In genomic region chr1:7493711-7494110, GRCh38 we compare ENCODE assay signal across 31 cellular contexts.
DNase-seq lines count a peak whose midpoint lies in the region; ATAC-seq and TF ChIP-seq lines count a peak whose summit lies in the region.
"Had no signal": no experiment of that assay in that cellular context is flagged by ENCODE, and none has a peak within 500 bp of the region (broad histone marks: within the 10 kb centered on the region; RNA-seq: fewer than 3 reads in every experiment).

No MANE protein-coding gene starts in this region.

- H3K27me3 Mint-ChIP-seq in brain (peaks cover 8% of the 10 kb centered on the region), GM23338 (ENCODE audit: insufficient read depth, low read depth, poor library complexity) (no peaks in the 10 kb centered on the region)
- H3K27me3 Mint-ChIP-seq in activated T-cell treated with anti-CD3 and anti-CD28 coated beads, Interleukin-2, amount 50 U/mL, for 72 hours (ENCODE audit: low read depth), result peaks cover 9% of the 10 kb centered on the region
- H3K27me3 Mint-ChIP-seq: activated CD8-positive, alpha-beta T cell treated with anti-CD3 and anti-CD28 coated beads for 36 hours had no signal

- H3K4me1 Mint-ChIP-seq in brain (peaks cover 66% of the 10 kb centered on the region), GM23338 (peaks cover 18% of the 10 kb centered on the region)
- H3K4me1 Mint-ChIP-seq in activated T-cell treated with anti-CD3 and anti-CD28 coated beads, Interleukin-2, amount 50 U/mL, for 72 hours (ENCODE audit: low read depth), result no peaks in the 10 kb centered on the region
- H3K4me1 Mint-ChIP-seq: activated naive CD4-positive, alpha-beta T cell treated with anti-CD3 and anti-CD28 coated beads, Interleukin-2, amount 50 U/mL, for 24 hours; activated T-helper 17 cell treated with anti-CD3 and anti-CD28 coated beads, Interleukin-2, amount 50 U/mL, for 72 hours had no signal

- H3K4me3 ChIP-seq in BLaER1 treated with 17β-estradiol and CSF1 and Interleukin-3, amounts not matched to agents 10 nM and 100 nM, result no peak overlapping the region
- H3K4me3 ChIP-seq in GM23338, result no peak overlapping the region
- H3K4me3 ChIP-seq: A549, esophagus squamous epithelium, heart left ventricle, smooth muscle cell, suprapubic skin, uterus had no signal

- H3K36me3 Mint-ChIP-seq in brain (no peaks in the 10 kb centered on the region), GM23338 (ENCODE audit: low read depth) (no peaks in the 10 kb centered on the region; the same call in 2 of the 3 replicates)
- H3K36me3 Mint-ChIP-seq in activated T-cell treated with anti-CD3 and anti-CD28 coated beads, Interleukin-2, amount 50 U/mL, for 72 hours (ENCODE audit: insufficient read depth in 2 of 2), result no peaks in the 10 kb centered on the region
- H3K36me3 Mint-ChIP-seq: activated naive CD4-positive, alpha-beta T cell treated with anti-CD3 and anti-CD28 coated beads, Interleukin-2, amount 50 U/mL, for 24 hours; CD8-positive, alpha-beta T cell had no signal

- peaks cover 27 to 81% (median 58%) of the 10 kb centered on the region in 10 experiments for H3K4me1 ChIP-seq in BLaER1 treated with 17β-estradiol and CSF1 and Interleukin-3, amounts not matched to agents 10 nM and 100 nM
- no peaks in the 10 kb centered on the region for H3K4me1 ChIP-seq in GM23338 (ENCODE audit: insufficient read depth)
- H3K4me1 ChIP-seq: uterus had no signal

- H3K27ac ChIP-seq in BLaER1 treated with 17β-estradiol and CSF1 and Interleukin-3, amounts not matched to agents 10 nM and 100 nM, result no peak overlapping the region
- H3K27ac ChIP-seq in GM23338 (ENCODE audit: low read depth), result no peak overlapping the region
- H3K27ac ChIP-seq: A549, esophagus squamous epithelium, foreskin keratinocyte, heart left ventricle, neutrophil, suprapubic skin, uterus had no signal

- DNase-seq in NCI-H146 (lab: John Stamatoyannopoulos, UW) (peak; percentile 34), NCI-H146 treated with DMSO at 0.1 percent for 48 hours (lab: John Stamatoyannopoulos, UW; ENCODE audit: unreplicated experiment) (no peak), NCI-H2171 treated with DMSO at 0.1 percent for 48 hours (lab: John Stamatoyannopoulos, UW) (peak; percentile 78), GM23338 (ENCODE audit: low spot score) (no peak)
- DNase-seq in activated T-cell treated with anti-CD3 and anti-CD28 coated beads, Interleukin-2, amount 50 U/mL, for 72 hours, result no peak
- DNase-seq: activated CD8-positive, alpha-beta memory T cell treated with anti-CD3 and anti-CD28 coated beads, Interleukin-2, amount 50 U/mL, for 48 hours; activated CD8-positive, alpha-beta T cell treated with anti-CD3 and anti-CD28 coated beads for 36 hours; AML-193; amniotic stem cell; CD8-positive, alpha-beta T cell; DMS153; esophagus squamous epithelium; foreskin keratinocyte; kidney; NCI-H1105 treated with DMSO at 0.1 percent for 48 hours; PC-3; stimulated activated CD4-positive, alpha-beta T cell treated with anti-CD3 and anti-CD28 coated beads, Interleukin-1b, Interleukin-23, amount 100 ng/mL, for 48 hours; stimulated activated naive CD4-positive, alpha-beta T cell treated with Interleukin-2 at 50 U/mL for 16 hours; uterus had no signal

- no peak overlapping the region for H2AFZ ChIP-seq in GM23338

- ATAC-seq in GM23338, result no peak
- no peak for ATAC-seq in HG02571 (IDR thresholded peaks at IDR 0.05; ENCODE audit: unreplicated experiment)
- ATAC-seq in activated T-cell treated with anti-CD3 and anti-CD28 coated beads, Interleukin-2, amount 50 U/mL, for 72 hours (replicated peaks in 1 of 2), result no peak
- ATAC-seq: A549; activated CD8-positive, alpha-beta T cell treated with anti-CD3 and anti-CD28 coated beads for 36 hours; activated T-helper 17 cell treated with anti-CD3 and anti-CD28 coated beads, Interleukin-2, amount 50 U/mL, for 72 hours; CD8-positive, alpha-beta T cell; foreskin keratinocyte; heart left ventricle; PC-3; right cardiac atrium had no signal

- no peaks in the 10 kb centered on the region for H3K9me3 ChIP-seq in BLaER1 treated with 17β-estradiol and CSF1 and Interleukin-3, amounts not matched to agents 10 nM and 100 nM (replicated peaks in 1 of 11)
- H3K9me3 ChIP-seq: A549, esophagus squamous epithelium, heart left ventricle, neutrophil, suprapubic skin, uterus had no signal

- H3K9me2 ChIP-seq in GM23338 (ENCODE audit: insufficient read depth), result no peaks in the 10 kb centered on the region

- H3K4me2 ChIP-seq in BLaER1 treated with 17β-estradiol and CSF1 and Interleukin-3, amounts not matched to agents 10 nM and 100 nM, result peak overlapping the region in 10 of 11 experiments; percentile 12 to 94 (median 82); a peak in 17 of 22 replicates
- no peak overlapping the region for H3K4me2 ChIP-seq in GM23338
- H3K4me2 ChIP-seq: A549, smooth muscle cell had no signal

- H3K9me3 Mint-ChIP-seq in brain (peaks cover 0 to 10% (median 0%) of the 10 kb centered on the region in 5 experiments), GM23338 (peaks cover 5% of the 10 kb centered on the region; the same call in 2 of the 3 replicates)
- H3K9me3 Mint-ChIP-seq in activated T-cell treated with anti-CD3 and anti-CD28 coated beads, Interleukin-2, amount 50 U/mL, for 72 hours, result peaks cover 9 to 11% of the 10 kb centered on the region in 2 donors
- H3K9me3 Mint-ChIP-seq: activated naive CD4-positive, alpha-beta T cell treated with anti-CD3 and anti-CD28 coated beads, Interleukin-2, amount 50 U/mL, for 24 hours; activated T-helper 17 cell treated with anti-CD3 and anti-CD28 coated beads, Interleukin-2, amount 50 U/mL, for 72 hours; CD8-positive, alpha-beta T cell had no signal

- peak overlapping the region in 2 of 5 experiments; percentile 6 to 26 for H3K4me3 Mint-ChIP-seq in brain
- H3K4me3 Mint-ChIP-seq in GM23338, result no peak overlapping the region
- no peak overlapping the region for H3K4me3 Mint-ChIP-seq in activated T-cell treated with anti-CD3 and anti-CD28 coated beads, Interleukin-2, amount 50 U/mL, for 72 hours
- H3K4me3 Mint-ChIP-seq: activated CD8-positive, alpha-beta T cell treated with anti-CD3 and anti-CD28 coated beads for 36 hours; activated naive CD4-positive, alpha-beta T cell treated with anti-CD3 and anti-CD28 coated beads, Interleukin-2, amount 50 U/mL, for 24 hours; activated T-helper 17 cell treated with anti-CD3 and anti-CD28 coated beads, Interleukin-2, amount 50 U/mL, for 72 hours; CD8-positive, alpha-beta T cell; T-helper 2 cell treated with Interferon-gamma antibody and Interleukin-4, amounts not matched to agents 5 μg/mL and 100 μg/mL, for 36 hours had no signal

- no peaks in the 10 kb centered on the region for H3K79me2 ChIP-seq in GM23338 (replicated peaks; ENCODE audit: insufficient read depth)

- H3K27ac Mint-ChIP-seq in brain (peak overlapping the region; percentile 14 to 95 (median 85)), GM23338 (no peak overlapping the region)
- no peak overlapping the region for H3K27ac Mint-ChIP-seq in activated T-cell treated with anti-CD3 and anti-CD28 coated beads, Interleukin-2, amount 50 U/mL, for 72 hours
- H3K27ac Mint-ChIP-seq: activated CD8-positive, alpha-beta T cell treated with anti-CD3 and anti-CD28 coated beads for 36 hours; activated T-helper 17 cell treated with anti-CD3 and anti-CD28 coated beads, Interleukin-2, amount 50 U/mL, for 72 hours; CD8-positive, alpha-beta T cell; T-helper 2 cell treated with Interferon-gamma antibody and Interleukin-4, amounts not matched to agents 5 μg/mL and 100 μg/mL, for 36 hours had no signal

- peaks cover 5% of the 10 kb centered on the region; the same call in 1 of the 2 replicates for H3F3A ChIP-seq in GM23338 (replicated peaks; ENCODE audit: low read depth)

- no peaks in the 10 kb centered on the region for H4K20me1 ChIP-seq in BLaER1 treated with 17β-estradiol and CSF1 and Interleukin-3, amounts not matched to agents 10 nM and 100 nM
- no peaks in the 10 kb centered on the region for H4K20me1 ChIP-seq in GM23338 (replicated peaks; ENCODE audit: insufficient read depth)

- no peaks in the 10 kb centered on the region for H3K36me3 ChIP-seq in BLaER1 treated with 17β-estradiol and CSF1 and Interleukin-3, amounts not matched to agents 10 nM and 100 nM
- no peaks in the 10 kb centered on the region for H3K36me3 ChIP-seq in GM23338 (ENCODE audit: insufficient read depth)
- H3K36me3 ChIP-seq: esophagus squamous epithelium, heart left ventricle, neutrophil, suprapubic skin, uterus had no signal

- H3K9ac ChIP-seq in BLaER1 treated with 17β-estradiol and CSF1 and Interleukin-3, amounts not matched to agents 10 nM and 100 nM, result no peak overlapping the region

- peaks cover 0 to 38% (median 0%) of the 10 kb centered on the region in 11 experiments; a peak in 7 of 22 replicates for H3K27me3 ChIP-seq in BLaER1 treated with 17β-estradiol and CSF1 and Interleukin-3, amounts not matched to agents 10 nM and 100 nM
- no peaks in the 10 kb centered on the region for H3K27me3 ChIP-seq in GM23338 (ENCODE audit: insufficient read depth)
- H3K27me3 ChIP-seq: heart left ventricle, neutrophil, uterus had no signal

- TF ChIP-seq CTCF in brain (conservative IDR thresholded peaks at IDR 0.05) (no peak), GM23338 (conservative IDR thresholded peaks at IDR 0.05; ENCODE audit: low read depth in 2 of 2) (no peak)

TF ChIP-seq in GM23338, 12 proteins besides CTCF, POLR2A, EP300 and RAD21 (continues in another document):
- TF ChIP-seq ZNF114 (CRISPR knock-in tag; IDR thresholded peaks at IDR 0.05) (no peak), EZH2 (IDR thresholded peaks at IDR 0.05; ENCODE audit: low read depth, unreplicated experiment) (no peak), POLR2AphosphoS5 (IDR thresholded peaks at IDR 0.05; ENCODE audit: low read depth) (no peak), EZH2phosphoT487 (IDR thresholded peaks at IDR 0.05; ENCODE audit: unreplicated experiment) (no peak), ETS1 (IDR thresholded peaks at IDR 0.05) (no peak)

Comparison
In these comparisons a context has a peak if more than half of its experiments do, and no peak if none do; other contexts are left out.
1. DNase-seq: peak in NCI-H146 (single experiment) and NCI-H2171 treated with DMSO at 0.1 percent for 48 hours (single experiment); none in NCI-H146 treated with DMSO at 0.1 percent for 48 hours (single experiment), GM23338 (single experiment) and activated T-cell treated with anti-CD3 and anti-CD28 coated beads, Interleukin-2, amount 50 U/mL, for 72 hours (0 of 2).
2. H3K27ac Mint-ChIP-seq: peak in brain (5 of 5); none in GM23338 (single experiment) and activated T-cell treated with anti-CD3 and anti-CD28 coated beads, Interleukin-2, amount 50 U/mL, for 72 hours (single experiment).